1 cellular context compared by ENCODE assay signal in the genomic region with DNA sequence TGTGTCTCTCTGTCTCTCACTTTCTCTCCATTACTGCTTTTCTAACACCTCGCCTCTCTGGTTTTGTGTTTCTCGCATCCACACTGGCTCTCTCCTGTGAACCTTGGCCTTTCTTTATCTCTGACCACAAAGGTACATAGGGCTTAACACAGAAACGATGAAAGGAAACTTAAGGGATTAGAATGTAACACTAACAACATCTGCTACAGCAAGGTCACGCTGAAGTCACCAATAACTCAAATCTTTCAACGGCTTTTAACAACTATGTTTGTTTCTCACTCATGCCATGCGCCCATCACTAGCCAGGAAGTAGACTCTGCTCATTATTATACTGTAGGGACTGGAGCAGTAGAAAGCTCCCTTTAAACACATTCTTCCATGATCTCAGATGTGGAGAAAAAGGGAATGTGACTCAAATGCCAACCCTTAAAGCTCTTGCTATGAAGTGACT.
TF ChIP-seq lines count a peak whose summit lies in the region.

No MANE protein-coding gene starts in this region.

TF ChIP-seq in HepG2, 621 proteins besides CTCF, POLR2A, EP300 and RAD21 (continued from another document and continues in another):
- TF ChIP-seq ZNF331 (CRISPR knock-in tag; IDR thresholded peaks at IDR 0.05) (peak; percentile 79), FLYWCH1 (CRISPR knock-in tag; IDR thresholded peaks at IDR 0.05) (no peak), PPARG (CRISPR knock-in tag; conservative IDR thresholded peaks at IDR 0.05) (no peak), ZNF768 (CRISPR knock-in tag; IDR thresholded peaks at IDR 0.05) (no peak), GRHL1 (CRISPR knock-in tag; conservative IDR thresholded peaks at IDR 0.05) (no peak), ZNF691 (CRISPR knock-in tag; IDR thresholded peaks at IDR 0.05; ENCODE audit: borderline replicate concordance, low read depth) (no peak), KDM2A (CRISPR knock-in tag; IDR thresholded peaks at IDR 0.05; ENCODE audit: borderline replicate concordance, low read depth) (no peak), DR1 (CRISPR knock-in tag; IDR thresholded peaks at IDR 0.05) (no peak), ZNF136 (CRISPR knock-in tag; IDR thresholded peaks at IDR 0.05; ENCODE audit: low read depth) (no peak), ZNF703 (CRISPR knock-in tag; IDR thresholded peaks at IDR 0.05; ENCODE audit: borderline replicate concordance) (peak; percentile 63; the same call in 1 of the 2 replicates), ZNF503 (CRISPR knock-in tag; IDR thresholded peaks at IDR 0.05) (peak; percentile 91), SAP130 (CRISPR knock-in tag; IDR thresholded peaks at IDR 0.05; ENCODE audit: low read depth) (no peak), ZNF207 (IDR thresholded peaks at IDR 0.05; ENCODE audit: borderline replicate concordance) (no peak), KLF12 (CRISPR knock-in tag; IDR thresholded peaks at IDR 0.05; ENCODE audit: borderline replicate concordance) (no peak), PITX1 (CRISPR knock-in tag; IDR thresholded peaks at IDR 0.05) (peak; percentile 98), CREB1 (IDR thresholded peaks at IDR 0.05) (no peak), CREB1 (CRISPR knock-in tag; IDR thresholded peaks at IDR 0.05) (no peak), KDM1A (CRISPR knock-in tag; IDR thresholded peaks at IDR 0.05) (0 out of 2 replicates have a peak, but pooled peaks have one; percentile 15), KDM6A (CRISPR knock-in tag; IDR thresholded peaks at IDR 0.05; ENCODE audit: low read depth) (peak; percentile 62; the same call in 1 of the 2 replicates), HNRNPUL1 (IDR thresholded peaks at IDR 0.05; ENCODE audit: low read depth, low read length) (no peak), ZNF816 (CRISPR knock-in tag; IDR thresholded peaks at IDR 0.05; ENCODE audit: borderline replicate concordance) (no peak), NFKB2 (CRISPR knock-in tag; IDR thresholded peaks at IDR 0.05; ENCODE audit: borderline replicate concordance) (no peak), HMG20A (CRISPR knock-in tag; IDR thresholded peaks at IDR 0.05; ENCODE audit: borderline replicate concordance) (peak; percentile 69), BCL6 (CRISPR knock-in tag; IDR thresholded peaks at IDR 0.05) (peak; percentile 60; the same call in 1 of the 2 replicates), SP1 (IDR thresholded peaks at IDR 0.05) (no peak), SP1 (CRISPR knock-in tag; IDR thresholded peaks at IDR 0.05) (no peak), PAWR (CRISPR knock-in tag; IDR thresholded peaks at IDR 0.05; ENCODE audit: borderline replicate concordance) (no peak), NRL (CRISPR knock-in tag; IDR thresholded peaks at IDR 0.05; ENCODE audit: borderline replicate concordance) (no peak), PRMT3 (CRISPR knock-in tag; IDR thresholded peaks at IDR 0.05; ENCODE audit: borderline replicate concordance, low read depth) (no peak), ZNF766 (CRISPR knock-in tag; IDR thresholded peaks at IDR 0.05; ENCODE audit: borderline replicate concordance) (no peak), ADNP (CRISPR knock-in tag; IDR thresholded peaks at IDR 0.05) (no peak)
- TF ChIP-seq, protein P1, sequence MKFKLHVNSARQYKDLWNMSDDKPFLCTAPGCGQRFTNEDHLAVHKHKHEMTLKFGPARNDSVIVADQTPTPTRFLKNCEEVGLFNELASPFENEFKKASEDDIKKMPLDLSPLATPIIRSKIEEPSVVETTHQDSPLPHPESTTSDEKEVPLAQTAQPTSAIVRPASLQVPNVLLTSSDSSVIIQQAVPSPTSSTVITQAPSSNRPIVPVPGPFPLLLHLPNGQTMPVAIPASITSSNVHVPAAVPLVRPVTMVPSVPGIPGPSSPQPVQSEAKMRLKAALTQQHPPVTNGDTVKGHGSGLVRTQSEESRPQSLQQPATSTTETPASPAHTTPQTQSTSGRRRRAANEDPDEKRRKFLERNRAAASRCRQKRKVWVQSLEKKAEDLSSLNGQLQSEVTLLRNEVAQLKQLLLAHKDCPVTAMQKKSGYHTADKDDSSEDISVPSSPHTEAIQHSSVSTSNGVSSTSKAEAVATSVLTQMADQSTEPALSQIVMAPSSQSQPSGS (CRISPR knock-in tag; IDR thresholded peaks at IDR 0.05): no peak
- TF ChIP-seq, protein P2, sequence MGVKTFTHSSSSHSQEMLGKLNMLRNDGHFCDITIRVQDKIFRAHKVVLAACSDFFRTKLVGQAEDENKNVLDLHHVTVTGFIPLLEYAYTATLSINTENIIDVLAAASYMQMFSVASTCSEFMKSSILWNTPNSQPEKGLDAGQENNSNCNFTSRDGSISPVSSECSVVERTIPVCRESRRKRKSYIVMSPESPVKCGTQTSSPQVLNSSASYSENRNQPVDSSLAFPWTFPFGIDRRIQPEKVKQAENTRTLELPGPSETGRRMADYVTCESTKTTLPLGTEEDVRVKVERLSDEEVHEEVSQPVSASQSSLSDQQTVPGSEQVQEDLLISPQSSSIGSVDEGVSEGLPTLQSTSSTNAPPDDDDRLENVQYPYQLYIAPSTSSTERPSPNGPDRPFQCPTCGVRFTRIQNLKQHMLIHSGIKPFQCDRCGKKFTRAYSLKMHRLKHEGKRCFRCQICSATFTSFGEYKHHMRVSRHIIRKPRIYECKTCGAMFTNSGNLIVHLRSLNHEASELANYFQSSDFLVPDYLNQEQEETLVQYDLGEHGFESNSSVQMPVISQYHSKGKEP (CRISPR knock-in tag; IDR thresholded peaks at IDR 0.05): no peak
- TF ChIP-seq, protein P3, sequence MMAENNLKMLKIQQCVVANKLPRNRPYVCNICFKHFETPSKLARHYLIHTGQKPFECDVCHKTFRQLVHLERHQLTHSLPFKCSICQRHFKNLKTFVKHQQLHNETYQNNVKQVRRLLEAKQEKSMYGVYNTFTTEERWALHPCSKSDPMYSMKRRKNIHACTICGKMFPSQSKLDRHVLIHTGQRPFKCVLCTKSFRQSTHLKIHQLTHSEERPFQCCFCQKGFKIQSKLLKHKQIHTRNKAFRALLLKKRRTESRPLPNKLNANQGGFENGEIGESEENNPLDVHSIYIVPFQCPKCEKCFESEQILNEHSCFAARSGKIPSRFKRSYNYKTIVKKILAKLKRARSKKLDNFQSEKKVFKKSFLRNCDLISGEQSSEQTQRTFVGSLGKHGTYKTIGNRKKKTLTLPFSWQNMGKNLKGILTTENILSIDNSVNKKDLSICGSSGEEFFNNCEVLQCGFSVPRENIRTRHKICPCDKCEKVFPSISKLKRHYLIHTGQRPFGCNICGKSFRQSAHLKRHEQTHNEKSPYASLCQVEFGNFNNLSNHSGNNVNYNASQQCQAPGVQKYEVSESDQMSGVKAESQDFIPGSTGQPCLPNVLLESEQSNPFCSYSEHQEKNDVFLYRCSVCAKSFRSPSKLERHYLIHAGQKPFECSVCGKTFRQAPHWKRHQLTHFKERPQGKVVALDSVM (CRISPR knock-in tag; IDR thresholded peaks at IDR 0.05): no peak
- TF ChIP-seq, protein P4, sequence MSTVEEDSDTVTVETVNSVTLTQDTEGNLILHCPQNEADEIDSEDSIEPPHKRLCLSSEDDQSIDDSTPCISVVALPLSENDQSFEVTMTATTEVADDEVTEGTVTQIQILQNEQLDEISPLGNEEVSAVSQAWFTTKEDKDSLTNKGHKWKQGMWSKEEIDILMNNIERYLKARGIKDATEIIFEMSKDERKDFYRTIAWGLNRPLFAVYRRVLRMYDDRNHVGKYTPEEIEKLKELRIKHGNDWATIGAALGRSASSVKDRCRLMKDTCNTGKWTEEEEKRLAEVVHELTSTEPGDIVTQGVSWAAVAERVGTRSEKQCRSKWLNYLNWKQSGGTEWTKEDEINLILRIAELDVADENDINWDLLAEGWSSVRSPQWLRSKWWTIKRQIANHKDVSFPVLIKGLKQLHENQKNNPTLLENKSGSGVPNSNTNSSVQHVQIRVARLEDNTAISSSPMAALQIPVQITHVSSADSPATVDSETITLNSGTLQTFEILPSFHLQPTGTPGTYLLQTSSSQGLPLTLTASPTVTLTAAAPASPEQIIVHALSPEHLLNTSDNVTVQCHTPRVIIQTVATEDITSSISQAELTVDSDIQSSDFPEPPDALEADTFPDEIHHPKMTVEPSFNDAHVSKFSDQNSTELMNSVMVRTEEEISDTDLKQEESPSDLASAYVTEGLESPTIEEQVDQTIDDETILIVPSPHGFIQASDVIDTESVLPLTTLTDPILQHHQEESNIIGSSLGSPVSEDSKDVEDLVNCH (CRISPR knock-in tag; IDR thresholded peaks at IDR 0.05): no peak
- TF ChIP-seq, protein P5, sequence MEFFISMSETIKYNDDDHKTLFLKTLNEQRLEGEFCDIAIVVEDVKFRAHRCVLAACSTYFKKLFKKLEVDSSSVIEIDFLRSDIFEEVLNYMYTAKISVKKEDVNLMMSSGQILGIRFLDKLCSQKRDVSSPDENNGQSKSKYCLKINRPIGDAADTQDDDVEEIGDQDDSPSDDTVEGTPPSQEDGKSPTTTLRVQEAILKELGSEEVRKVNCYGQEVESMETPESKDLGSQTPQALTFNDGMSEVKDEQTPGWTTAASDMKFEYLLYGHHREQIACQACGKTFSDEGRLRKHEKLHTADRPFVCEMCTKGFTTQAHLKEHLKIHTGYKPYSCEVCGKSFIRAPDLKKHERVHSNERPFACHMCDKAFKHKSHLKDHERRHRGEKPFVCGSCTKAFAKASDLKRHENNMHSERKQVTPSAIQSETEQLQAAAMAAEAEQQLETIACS (CRISPR knock-in tag; IDR thresholded peaks at IDR 0.05): no peak
- TF ChIP-seq, protein P6, sequence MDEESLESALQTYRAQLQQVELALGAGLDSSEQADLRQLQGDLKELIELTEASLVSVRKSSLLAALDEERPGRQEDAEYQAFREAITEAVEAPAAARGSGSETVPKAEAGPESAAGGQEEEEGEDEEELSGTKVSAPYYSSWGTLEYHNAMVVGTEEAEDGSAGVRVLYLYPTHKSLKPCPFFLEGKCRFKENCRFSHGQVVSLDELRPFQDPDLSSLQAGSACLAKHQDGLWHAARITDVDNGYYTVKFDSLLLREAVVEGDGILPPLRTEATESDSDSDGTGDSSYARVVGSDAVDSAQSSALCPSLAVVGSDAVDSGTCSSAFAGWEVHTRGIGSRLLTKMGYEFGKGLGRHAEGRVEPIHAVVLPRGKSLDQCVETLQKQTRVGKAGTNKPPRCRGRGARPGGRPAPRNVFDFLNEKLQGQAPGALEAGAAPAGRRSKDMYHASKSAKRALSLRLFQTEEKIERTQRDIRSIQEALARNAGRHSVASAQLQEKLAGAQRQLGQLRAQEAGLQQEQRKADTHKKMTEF (CRISPR knock-in tag; IDR thresholded peaks at IDR 0.05): peak; percentile 53; the same call in 1 of the 2 replicates
- TF ChIP-seq, protein P7, sequence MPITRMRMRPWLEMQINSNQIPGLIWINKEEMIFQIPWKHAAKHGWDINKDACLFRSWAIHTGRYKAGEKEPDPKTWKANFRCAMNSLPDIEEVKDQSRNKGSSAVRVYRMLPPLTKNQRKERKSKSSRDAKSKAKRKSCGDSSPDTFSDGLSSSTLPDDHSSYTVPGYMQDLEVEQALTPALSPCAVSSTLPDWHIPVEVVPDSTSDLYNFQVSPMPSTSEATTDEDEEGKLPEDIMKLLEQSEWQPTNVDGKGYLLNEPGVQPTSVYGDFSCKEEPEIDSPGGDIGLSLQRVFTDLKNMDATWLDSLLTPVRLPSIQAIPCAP (CRISPR knock-in tag; IDR thresholded peaks at IDR 0.05; ENCODE audit: low read depth): no peak
- TF ChIP-seq, protein P8, sequence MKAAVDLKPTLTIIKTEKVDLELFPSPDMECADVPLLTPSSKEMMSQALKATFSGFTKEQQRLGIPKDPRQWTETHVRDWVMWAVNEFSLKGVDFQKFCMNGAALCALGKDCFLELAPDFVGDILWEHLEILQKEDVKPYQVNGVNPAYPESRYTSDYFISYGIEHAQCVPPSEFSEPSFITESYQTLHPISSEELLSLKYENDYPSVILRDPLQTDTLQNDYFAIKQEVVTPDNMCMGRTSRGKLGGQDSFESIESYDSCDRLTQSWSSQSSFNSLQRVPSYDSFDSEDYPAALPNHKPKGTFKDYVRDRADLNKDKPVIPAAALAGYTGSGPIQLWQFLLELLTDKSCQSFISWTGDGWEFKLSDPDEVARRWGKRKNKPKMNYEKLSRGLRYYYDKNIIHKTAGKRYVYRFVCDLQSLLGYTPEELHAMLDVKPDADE (CRISPR knock-in tag; IDR thresholded peaks at IDR 0.05): no peak
- TF ChIP-seq, protein P9, sequence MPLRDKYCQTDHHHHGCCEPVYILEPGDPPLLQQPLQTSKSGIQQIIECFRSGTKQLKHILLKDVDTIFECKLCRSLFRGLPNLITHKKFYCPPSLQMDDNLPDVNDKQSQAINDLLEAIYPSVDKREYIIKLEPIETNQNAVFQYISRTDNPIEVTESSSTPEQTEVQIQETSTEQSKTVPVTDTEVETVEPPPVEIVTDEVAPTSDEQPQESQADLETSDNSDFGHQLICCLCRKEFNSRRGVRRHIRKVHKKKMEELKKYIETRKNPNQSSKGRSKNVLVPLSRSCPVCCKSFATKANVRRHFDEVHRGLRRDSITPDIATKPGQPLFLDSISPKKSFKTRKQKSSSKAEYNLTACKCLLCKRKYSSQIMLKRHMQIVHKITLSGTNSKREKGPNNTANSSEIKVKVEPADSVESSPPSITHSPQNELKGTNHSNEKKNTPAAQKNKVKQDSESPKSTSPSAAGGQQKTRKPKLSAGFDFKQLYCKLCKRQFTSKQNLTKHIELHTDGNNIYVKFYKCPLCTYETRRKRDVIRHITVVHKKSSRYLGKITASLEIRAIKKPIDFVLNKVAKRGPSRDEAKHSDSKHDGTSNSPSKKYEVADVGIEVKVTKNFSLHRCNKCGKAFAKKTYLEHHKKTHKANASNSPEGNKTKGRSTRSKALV (CRISPR knock-in tag; IDR thresholded peaks at IDR 0.05): no peak
